ENCODE assay signal across 8 cellular contexts in the genomic region with DNA sequence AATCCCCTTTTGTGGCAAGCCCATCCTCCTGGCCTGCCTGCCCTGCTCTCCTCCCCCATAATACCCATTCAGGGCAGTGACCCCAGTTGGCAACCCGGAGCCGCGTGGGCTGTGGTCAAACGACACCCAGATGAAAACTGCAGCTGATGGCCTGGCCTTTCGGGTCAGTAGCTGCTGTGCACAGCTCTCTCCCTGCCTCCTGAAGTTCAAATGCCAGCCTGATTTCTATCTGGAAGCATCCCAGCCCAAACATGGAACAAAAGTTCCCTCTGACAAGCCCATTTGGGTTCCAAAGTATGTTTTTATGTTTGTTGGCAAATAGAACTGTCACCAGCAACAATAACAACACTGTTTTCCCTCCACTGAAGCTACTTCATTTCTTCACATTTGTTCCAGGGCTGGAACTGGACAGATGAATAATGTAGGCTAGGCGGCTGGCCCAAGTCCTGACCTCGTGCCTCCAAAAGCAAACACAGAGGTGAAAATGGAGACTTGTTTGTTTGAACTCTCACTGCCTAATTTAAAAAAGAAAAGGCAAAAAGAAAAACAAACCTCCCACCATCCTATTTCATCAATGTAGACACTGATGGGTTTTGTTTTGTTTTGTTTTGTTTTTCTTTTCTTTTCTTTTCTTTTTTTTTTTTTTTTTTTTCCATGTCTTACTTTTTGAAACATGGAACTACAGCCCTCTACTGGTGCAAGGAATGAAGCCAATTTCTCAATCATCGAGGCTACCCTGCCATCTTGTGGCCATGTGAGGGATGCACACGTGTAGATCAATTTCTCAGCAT.
DNase-seq lines count a peak whose midpoint lies in the region; ATAC-seq, FAIRE-seq and TF ChIP-seq lines count a peak whose summit lies in the region.

No MANE protein-coding gene starts in this region.

- peaks cover 4% of the 10 kb centered on the region for H3K27me3 Mint-ChIP-seq in CD4-positive, CD25-positive, alpha-beta regulatory T cell
- H3K27me3 Mint-ChIP-seq in endodermal cell (ENCODE audit: insufficient read depth) = no peaks in the 10 kb centered on the region

- 0 to 68% methylated on average over 2 to 9 of the region's 9 CpGs for WGBS in endodermal cell (ENCODE audit: insufficient coverage in 1 of 2, insufficient read length in 1 of 2), 2 experiments

- no peaks in the 10 kb centered on the region for H3K9me3 ChIP-seq in CD4-positive, CD25-positive, alpha-beta regulatory T cell (ENCODE audit: control insufficient read depth in 2 of 2, low read length in 2 of 2)
- H3K9me3 ChIP-seq in endodermal cell (ENCODE audit: control insufficient read depth, low read length) = no peaks in the 10 kb centered on the region

- H3K36me3 ChIP-seq in CD4-positive, CD25-positive, alpha-beta regulatory T cell (ENCODE audit: control insufficient read depth, insufficient read depth, low read length) = no peaks in the 10 kb centered on the region
- no peaks in the 10 kb centered on the region for H3K36me3 ChIP-seq in endodermal cell (ENCODE audit: control insufficient read depth, insufficient read depth, low read length)

- peak; percentile 66 for FAIRE-seq in HTR-8/SVneo (lab: Jason Lieb, UNC)

- no peaks in the 10 kb centered on the region for H3K4me1 ChIP-seq in CD4-positive, CD25-positive, alpha-beta regulatory T cell (ENCODE audit: control insufficient read depth, insufficient read depth, low read length, poor library complexity, severe bottlenecking)
- H3K4me1 ChIP-seq in endodermal cell (ENCODE audit: control insufficient read depth, insufficient read depth, low read length) = no peaks in the 10 kb centered on the region

- H3K27ac Mint-ChIP-seq in CD4-positive, CD25-positive, alpha-beta regulatory T cell = no peak overlapping the region
- peak overlapping the region; percentile 75 for H3K27ac Mint-ChIP-seq in endodermal cell

- peak; percentile 76 to 84 for ATAC-seq in CD4-positive, CD25-positive, alpha-beta regulatory T cell (ENCODE audit: low read depth in 2 of 2)
- peak; percentile 88 for ATAC-seq in GM19467 (IDR thresholded peaks at IDR 0.05; ENCODE audit: unreplicated experiment)

- peak; percentile 45 to 84 (median 76) for DNase-seq in CD4-positive, CD25-positive, alpha-beta regulatory T cell
- DNase-seq in HTR-8/SVneo (ENCODE audit: insufficient read length, low spot score) (peak; percentile 69), NOMO-1 treated with dmso at 0.1 percent for 144 hours (lab: John Stamatoyannopoulos, UW; ENCODE audit: unreplicated experiment) (peak; percentile 56), endodermal cell (peak; percentile 88), midbrain (lab: John Stamatoyannopoulos, UW) (peak; percentile 91)
- peak in 2 of 3 experiments; percentile 18 to 26 for DNase-seq in activated CD8-positive, alpha-beta memory T cell treated with anti-CD3 and anti-CD28 coated beads for 48 hours (ENCODE audit: low read depth in 2 of 3, low spot score in 2 of 3)
- DNase-seq in stimulated activated CD8-positive, alpha-beta memory T cell treated with anti-CD3 and anti-CD28 coated beads, Interleukin-2, amount 100 ng/mL, for 48 hours (ENCODE audit: low read depth in 2 of 2) = peak; percentile 43 to 45

- no peak overlapping the region for H3K9ac ChIP-seq in endodermal cell (ENCODE audit: extremely low read depth, low read length, poor library complexity, severe bottlenecking)

- H3K27ac ChIP-seq in CD4-positive, CD25-positive, alpha-beta regulatory T cell (ENCODE audit: insufficient read depth, low read length, poor library complexity, severe bottlenecking) = no peak overlapping the region
- no peak overlapping the region for H3K27ac ChIP-seq in endodermal cell (ENCODE audit: low read depth, low read length)

- H3K36me3 Mint-ChIP-seq in CD4-positive, CD25-positive, alpha-beta regulatory T cell = no peaks in the 10 kb centered on the region
- peaks cover 1% of the 10 kb centered on the region for H3K36me3 Mint-ChIP-seq in endodermal cell (ENCODE audit: low read depth)

- peak; percentile 98 for TF ChIP-seq CTCF in endodermal cell (conservative IDR thresholded peaks at IDR 0.05)

- peaks cover 0 to 5% (median 3%) of the 10 kb centered on the region in 4 donors for H3K4me1 Mint-ChIP-seq in CD4-positive, CD25-positive, alpha-beta regulatory T cell
- H3K4me1 Mint-ChIP-seq in endodermal cell = no peaks in the 10 kb centered on the region

- H3K27me3 ChIP-seq in CD4-positive, CD25-positive, alpha-beta regulatory T cell (ENCODE audit: control insufficient read depth, insufficient read depth, low read length) = no peaks in the 10 kb centered on the region
- H3K27me3 ChIP-seq in endodermal cell (ENCODE audit: control insufficient read depth, insufficient read depth, low read length, poor library complexity, severe bottlenecking) = no peaks in the 10 kb centered on the region

- no peak overlapping the region for H3K4me3 Mint-ChIP-seq in CD4-positive, CD25-positive, alpha-beta regulatory T cell
- H3K4me3 Mint-ChIP-seq in endodermal cell = no peak overlapping the region

- H3K4me3 ChIP-seq in CD4-positive, CD25-positive, alpha-beta regulatory T cell (ENCODE audit: low read depth, low read length) = no peak overlapping the region
- no peak overlapping the region for H3K4me3 ChIP-seq in endodermal cell (ENCODE audit: low read length)

- H3K9me3 Mint-ChIP-seq in CD4-positive, CD25-positive, alpha-beta regulatory T cell = peaks cover 0 to 8% (median 4%) of the 10 kb centered on the region in 7 donors
- H3K9me3 Mint-ChIP-seq in endodermal cell = peaks cover 4% of the 10 kb centered on the region

Comparison
In these comparisons a context has a peak if more than half of its experiments do, and no peak if none do; other contexts are left out.
1. DNase-seq: peak in every context shown above with its lines; median percentile 91 in midbrain; 88 in endodermal cell; 76 in CD4-positive, CD25-positive, alpha-beta regulatory T cell; 69 in HTR-8/SVneo; 56 in NOMO-1 treated with dmso at 0.1 percent for 144 hours; 44 in stimulated activated CD8-positive, alpha-beta memory T cell treated with anti-CD3 and anti-CD28 coated beads, Interleukin-2, amount 100 ng/mL, for 48 hours; 22 in activated CD8-positive, alpha-beta memory T cell treated with anti-CD3 and anti-CD28 coated beads for 48 hours.